28 cellular contexts compared by ENCODE assay signal in the genomic region with DNA sequence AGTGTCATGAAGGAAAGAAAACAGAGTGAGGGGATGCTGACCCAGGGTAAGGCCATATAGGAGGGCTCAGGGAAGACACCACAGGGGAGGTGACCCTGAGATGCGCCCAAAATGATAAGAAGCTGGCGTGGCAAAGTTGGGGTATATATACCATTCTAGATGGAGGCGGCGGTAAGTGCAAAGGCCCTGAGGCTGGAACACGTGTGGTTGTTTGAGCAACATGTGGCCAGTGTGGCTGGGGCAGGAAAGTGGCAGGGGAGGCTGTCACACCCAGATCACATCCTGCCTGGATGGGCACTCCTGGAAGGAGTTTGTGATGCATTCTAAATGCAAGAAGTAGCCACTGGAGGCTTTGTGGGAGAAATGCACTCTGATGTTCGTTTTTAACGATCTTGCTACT.
"Had no signal": no experiment of that assay in that cellular context is flagged by ENCODE, and none has a peak within 500 bp of the region (broad histone marks: within the 10 kb centered on the region; RNA-seq: fewer than 3 reads in every experiment).

No MANE protein-coding gene starts in this region.

- H3K9me3 ChIP-seq: esophagus squamous epithelium, heart right ventricle, lower lobe of right lung, prostate gland, right atrium auricular region, sigmoid colon, suprapubic skin, transverse colon had no signal

- H3K27ac Mint-ChIP-seq: naive thymus-derived CD4-positive, alpha-beta T cell; neural progenitor cell; stimulated activated effector memory CD8-positive, alpha-beta T cell treated with anti-CD3 and anti-CD28 coated beads, Interleukin-12 subunit alpha, Interleukin-12 subunit beta, amount 100 ng/mL, for 72 hours had no signal

- H3K4me1 Mint-ChIP-seq: immature natural killer cell; stimulated activated effector memory CD8-positive, alpha-beta T cell treated with anti-CD3 and anti-CD28 coated beads, Interleukin-12 subunit alpha, Interleukin-12 subunit beta, amount 100 ng/mL, for 72 hours had no signal

- ATAC-seq: effector memory CD8-positive, alpha-beta T cell; heart right ventricle; left ventricle myocardium superior; lower lobe of right lung; naive thymus-derived CD4-positive, alpha-beta T cell; stimulated activated effector memory CD8-positive, alpha-beta T cell treated with anti-CD3 and anti-CD28 coated beads, Interleukin-12 subunit alpha, Interleukin-12 subunit beta, amount 100 ng/mL, for 72 hours had no signal

- H3K9ac ChIP-seq: neural progenitor cell had no signal

- H3K36me3 ChIP-seq: esophagus squamous epithelium, heart right ventricle, lower lobe of right lung, neural progenitor cell, prostate gland, right atrium auricular region, sigmoid colon, suprapubic skin, transverse colon had no signal

- H3K4me1 ChIP-seq: esophagus squamous epithelium, heart right ventricle, lower lobe of right lung, prostate gland, right atrium auricular region, sigmoid colon, suprapubic skin, transverse colon had no signal

- H3K4me3 Mint-ChIP-seq: effector memory CD8-positive, alpha-beta T cell; immature natural killer cell; naive thymus-derived CD4-positive, alpha-beta T cell; nephron; neural progenitor cell; stimulated activated effector memory CD8-positive, alpha-beta T cell treated with anti-CD3 and anti-CD28 coated beads, Interleukin-12 subunit alpha, Interleukin-12 subunit beta, amount 100 ng/mL, for 72 hours had no signal

- H3K27me3 ChIP-seq: neural progenitor cell, right atrium auricular region had no signal

- H3K4me3 ChIP-seq: esophagus squamous epithelium, heart right ventricle, lower lobe of right lung, neural progenitor cell, prostate gland, right atrium auricular region, sigmoid colon, suprapubic skin, transverse colon had no signal

- H3K36me3 Mint-ChIP-seq: immature natural killer cell; naive thymus-derived CD4-positive, alpha-beta T cell; neural progenitor cell; stimulated activated effector memory CD8-positive, alpha-beta T cell treated with anti-CD3 and anti-CD28 coated beads, Interleukin-12 subunit alpha, Interleukin-12 subunit beta, amount 100 ng/mL, for 72 hours had no signal

- H3K27ac ChIP-seq: esophagus squamous epithelium, heart right ventricle, lower lobe of right lung, neural progenitor cell, prostate gland, right atrium auricular region, sigmoid colon, suprapubic skin, transverse colon had no signal

- H3K4me2 ChIP-seq: neural progenitor cell had no signal

- H3K9me3 Mint-ChIP-seq: effector memory CD8-positive, alpha-beta T cell; immature natural killer cell; naive thymus-derived CD4-positive, alpha-beta T cell; nephron; neural progenitor cell; stimulated activated effector memory CD8-positive, alpha-beta T cell treated with anti-CD3 and anti-CD28 coated beads, Interleukin-12 subunit alpha, Interleukin-12 subunit beta, amount 100 ng/mL, for 72 hours had no signal

- H2AFZ ChIP-seq: neural progenitor cell had no signal

- FAIRE-seq: endometrium had no signal

- DNase-seq: cerebellar nuclear complex; cortex of kidney; effector memory CD8-positive, alpha-beta T cell; erythroblast; esophagus squamous epithelium; foreskin melanocyte; glutamatergic neuron; heart right ventricle; hypothalamus; immature natural killer cell; islet precursor cell; kidney glomerular epithelial cell; left ventricle myocardium superior; lower lobe of right lung; naive thymus-derived CD4-positive, alpha-beta T cell; nucleus accumbens; sigmoid colon; stimulated activated CD4-positive, alpha-beta T cell treated with anti-CD3 and anti-CD28 coated beads, Interleukin-2, amount 100 ng/mL, for 24 hours; stimulated activated CD4-positive, alpha-beta T cell treated with anti-CD3 and anti-CD28 coated beads, Interleukin-4, amount 100 ng/mL, for 24 hours; stimulated activated naive CD4-positive, alpha-beta T cell treated with Interleukin-2 at 50 U/mL for 16 hours; transverse colon had no signal
